Comparison of ENCODE assay signal across 20 cellular contexts in the genomic region with DNA sequence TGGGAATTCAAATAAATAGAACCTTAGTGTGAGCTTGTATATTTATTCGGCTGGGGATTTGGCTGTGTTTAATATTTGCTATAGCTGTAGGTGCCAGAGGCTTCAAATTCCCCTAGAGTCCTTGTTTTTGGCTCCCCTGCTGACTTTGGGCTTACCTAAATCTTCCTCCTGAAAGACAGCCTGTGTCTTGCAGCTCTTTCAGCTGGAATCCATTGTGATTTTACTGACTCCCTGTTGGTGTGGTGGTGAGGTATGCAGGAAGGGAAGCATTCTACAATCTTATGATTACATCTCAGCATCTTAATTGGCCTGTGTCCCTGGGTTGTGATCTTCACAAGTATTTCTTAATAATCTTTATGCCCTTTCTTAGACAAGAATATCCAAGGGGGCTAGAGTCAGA. TPM values are rescaled to one million over a fixed set of nuclear protein-coding genes. Genes with fewer than 3 reads are reported as not detected.
A peak's percentile ranks its signal among the peaks of the same experiment; 100 is the strongest.
DNase-seq lines count a peak whose midpoint lies in the region; ATAC-seq and TF ChIP-seq lines count a peak whose summit lies in the region.
"Had no signal": no experiment of that assay in that cellular context is flagged by ENCODE, and none has a peak within 500 bp of the region (broad histone marks: within the 10 kb centered on the region; RNA-seq: fewer than 3 reads in every experiment).

No MANE protein-coding gene starts in this region.

- H3K27me3 ChIP-seq in GM23338 (ENCODE audit: insufficient read depth) (no peaks in the 10 kb centered on the region), HUES64 (ENCODE audit: insufficient read depth, low read length) (no peaks in the 10 kb centered on the region), endodermal cell (ENCODE audit: control insufficient read depth, insufficient read depth, low read length, poor library complexity, severe bottlenecking) (no peaks in the 10 kb centered on the region), mesendoderm (ENCODE audit: insufficient read depth, low read length, poor library complexity) (no peaks in the 10 kb centered on the region)

- no peak overlapping the region for H3K9ac ChIP-seq in HUES64 (ENCODE audit: low read depth, low read length)
- no peak overlapping the region for H3K9ac ChIP-seq in endodermal cell (ENCODE audit: extremely low read depth, low read length, poor library complexity, severe bottlenecking)
- H3K9ac ChIP-seq in mesendoderm (ENCODE audit: low read length): no peak overlapping the region

- peaks cover 13% of the 10 kb centered on the region for H3K9me3 Mint-ChIP-seq in GM23338
- peaks cover 10% of the 10 kb centered on the region for H3K9me3 Mint-ChIP-seq in endodermal cell

- 0 out of 2 replicates have a peak, but pooled peaks cover 2% of the 10 kb centered on the region for H3K9me2 ChIP-seq in GM23338 (ENCODE audit: insufficient read depth)

- H3K79me2 ChIP-seq in GM23338 (replicated peaks; ENCODE audit: insufficient read depth) (no peaks in the 10 kb centered on the region), mesendoderm (ENCODE audit: control insufficient read depth, insufficient read depth, low read length) (no peaks in the 10 kb centered on the region)

- H3K4me2 ChIP-seq in GM23338: no peak overlapping the region
- H3K4me2 ChIP-seq in mesendoderm (ENCODE audit: low read length): no peak overlapping the region
- H3K4me2 ChIP-seq: A549 had no signal

- no peaks in the 10 kb centered on the region for H4K20me1 ChIP-seq in GM23338 (replicated peaks; ENCODE audit: insufficient read depth)

- no peaks in the 10 kb centered on the region for H3K79me1 ChIP-seq in mesendoderm (ENCODE audit: low read length)

- no peak overlapping the region for H2BK15ac ChIP-seq in mesendoderm (replicated peaks; ENCODE audit: low read depth)

- no peaks in the 10 kb centered on the region for H3K36me3 ChIP-seq in GM23338 (ENCODE audit: insufficient read depth)
- no peaks in the 10 kb centered on the region for H3K36me3 ChIP-seq in HUES64 (ENCODE audit: insufficient read depth, low read length)
- H3K36me3 ChIP-seq in endodermal cell (ENCODE audit: control insufficient read depth, insufficient read depth, low read length): no peaks in the 10 kb centered on the region
- no peaks in the 10 kb centered on the region for H3K36me3 ChIP-seq in mesendoderm (ENCODE audit: control insufficient read depth, insufficient read depth, low read length)

- H3K4me1 ChIP-seq in GM23338 (ENCODE audit: insufficient read depth) (no peaks in the 10 kb centered on the region), HUES64 (ENCODE audit: insufficient read depth, low read length) (peaks cover 21% of the 10 kb centered on the region), endodermal cell (ENCODE audit: control insufficient read depth, insufficient read depth, low read length) (peaks cover 10% of the 10 kb centered on the region), mesendoderm (ENCODE audit: control insufficient read depth, low read depth, low read length) (no peaks in the 10 kb centered on the region)
- H3K4me1 ChIP-seq: A549 had no signal

- DNase-seq in GM23338 (ENCODE audit: low spot score) (peak; percentile 28), endodermal cell (peak; percentile 70), mesendoderm (peak; percentile 42), NOMO-1 treated with DMSO at 0.1 percent for 48 hours (lab: John Stamatoyannopoulos, UW; ENCODE audit: unreplicated experiment) (no peak)
- DNase-seq in stimulated activated CD8-positive, alpha-beta memory T cell treated with anti-CD3 and anti-CD28 coated beads, Interleukin-4, amount 100 ng/mL, for 48 hours: no peak
- DNase-seq: AML-193; CD4-positive, alpha-beta memory T cell; DMS79 treated with DMSO at 0.1 percent for 48 hours; GF-D8; IMR-90 had no signal

- H2AK5ac ChIP-seq in mesendoderm (ENCODE audit: low read length): no peak overlapping the region

- H3K4me1 Mint-ChIP-seq in GM23338 (peaks cover 15% of the 10 kb centered on the region), endodermal cell (peaks cover 49% of the 10 kb centered on the region)
- H3K4me1 Mint-ChIP-seq: CD14-positive monocyte had no signal

- H3K27me3 Mint-ChIP-seq in GM23338 (ENCODE audit: insufficient read depth, low read depth, poor library complexity) (peaks cover 5% of the 10 kb centered on the region), endodermal cell (ENCODE audit: insufficient read depth) (peaks cover 4% of the 10 kb centered on the region)

- no peak overlapping the region for H2BK5ac ChIP-seq in mesendoderm (ENCODE audit: low read length)

- H4K8ac ChIP-seq in mesendoderm (ENCODE audit: low read depth, low read length): no peak overlapping the region

- H2AFZ ChIP-seq in GM23338: no peak overlapping the region

- no peak overlapping the region for H3K18ac ChIP-seq in mesendoderm (ENCODE audit: low read length)

- H3K36me3 Mint-ChIP-seq in GM23338 (ENCODE audit: low read depth): peaks cover 13% of the 10 kb centered on the region
- H3K36me3 Mint-ChIP-seq in endodermal cell (ENCODE audit: low read depth): no peaks in the 10 kb centered on the region
- H3K36me3 Mint-ChIP-seq: CD14-positive monocyte; CD4-positive, alpha-beta memory T cell had no signal

- no peak overlapping the region for H4K5ac ChIP-seq in mesendoderm (ENCODE audit: low read length)

- H3K27ac Mint-ChIP-seq in GM23338: peak overlapping the region; percentile 24
- H3K27ac Mint-ChIP-seq in endodermal cell: peak overlapping the region; percentile 80
- H3K27ac Mint-ChIP-seq: CD14-positive monocyte; CD4-positive, alpha-beta memory T cell had no signal

- WGBS in HUES64: 58% methylated on average over 1 of the region's 1 CpG
- 35 to 67% methylated on average over 1 of the region's 1 CpG for WGBS in endodermal cell (ENCODE audit: insufficient coverage in 1 of 2, insufficient read length in 1 of 2), 2 experiments
- no CpG with 5 or more reads among the region's 1 CpG for WGBS in mesendoderm (ENCODE audit: extremely low coverage, insufficient coverage, low lambda C conversion rate)

- H3K9me3 ChIP-seq in HUES64 (ENCODE audit: insufficient read depth, low read depth, low read length) (no peaks in the 10 kb centered on the region), endodermal cell (ENCODE audit: control insufficient read depth, low read length) (peaks cover 15% of the 10 kb centered on the region)
- H3K9me3 ChIP-seq: A549 had no signal

- ATAC-seq in GM23338 (peak; percentile 97), HG03139 (IDR thresholded peaks at IDR 0.05; ENCODE audit: unreplicated experiment) (no peak)
- ATAC-seq: A549, HCT116, K562 had no signal

- H3K4ac ChIP-seq in mesendoderm (ENCODE audit: low read depth, low read length): no peak overlapping the region

- H3F3A ChIP-seq in GM23338 (replicated peaks; ENCODE audit: low read depth): no peaks in the 10 kb centered on the region

- no peak overlapping the region for H2BK120ac ChIP-seq in mesendoderm (ENCODE audit: low read depth, low read length)

- H3K27ac ChIP-seq in GM23338 (ENCODE audit: low read depth) (no peak overlapping the region), HUES64 (ENCODE audit: low read depth, low read length) (peak overlapping the region; percentile 75; the same call in 1 of the 2 replicates), endodermal cell (ENCODE audit: low read depth, low read length) (no peak overlapping the region), mesendoderm (ENCODE audit: low read depth, low read length) (no peak overlapping the region)
- H3K27ac ChIP-seq: 22Rv1, A549 had no signal

- TF ChIP-seq CTCF in GM23338 (conservative IDR thresholded peaks at IDR 0.05; ENCODE audit: low read depth in 2 of 2) (no peak), endodermal cell (conservative IDR thresholded peaks at IDR 0.05) (no peak)

- H3K23ac ChIP-seq in mesendoderm (ENCODE audit: low read length): no peak overlapping the region

- H3K4me3 Mint-ChIP-seq in GM23338 (no peak overlapping the region), endodermal cell (no peak overlapping the region)
- H3K4me3 Mint-ChIP-seq: CD14-positive monocyte; CD4-positive, alpha-beta memory T cell had no signal

- H3K4me3 ChIP-seq in GM23338 (no peak overlapping the region), HUES64 (ENCODE audit: low read length) (no peak overlapping the region), endodermal cell (ENCODE audit: low read length) (no peak overlapping the region), mesendoderm (ENCODE audit: low read length) (no peak overlapping the region)
- H3K4me3 ChIP-seq: A549, K562 had no signal

- no peak overlapping the region for H3K56ac ChIP-seq in mesendoderm (ENCODE audit: low read length)

RNA-seq across cellular contexts. Expression of gene FOXI2, which starts 25.9 kb away (rescaled TPM):
- total RNA-seq in GM23338 (2014; rRNA removed; shearing (Covaris generic)): 1.1 and 1.3 TPM in 2 replicates
- 0.74 and 1.1 TPM in 2 replicates for polyA plus RNA-seq in GM23338 (2016; fragmentation: Nextera tagmentation; extraction: Ambion mirVana)
- polyA plus RNA-seq in HUES64 (2013, experiment 1 of 2): 0.50 TPM
- polyA plus RNA-seq in HUES64 (2013, experiment 2 of 2): 0.38 TPM
- 10 to 100 TPM in 1 of 2 donors, 1 to 10 TPM in 1; 1.0 to 14.8 TPM for total RNA-seq in endodermal cell
- polyA plus RNA-seq in endodermal cell (2013, experiment 1 of 2): 1.3 TPM
- 1.3 TPM for polyA plus RNA-seq in endodermal cell (2013, experiment 2 of 2)
- polyA plus RNA-seq in mesendoderm (2013, experiment 1 of 2): 0.17 TPM
- polyA plus RNA-seq in mesendoderm (2013, experiment 2 of 2): 0.14 TPM
- total RNA-seq: CD4-positive, alpha-beta memory T cell; H4; HT-29; IMR-90; K562 had no signal
- polyA plus RNA-seq: A549; BJ; CD14-positive monocyte; CD4-positive, alpha-beta memory T cell; IMR-90; K562 had no signal

Comparison
In these comparisons a context has a peak if more than half of its experiments do, and no peak if none do; other contexts are left out.
1. DNase-seq: peak in GM23338 (single experiment), endodermal cell (single experiment) and mesendoderm (single experiment); none in NOMO-1 treated with DMSO at 0.1 percent for 48 hours (single experiment) and stimulated activated CD8-positive, alpha-beta memory T cell treated with anti-CD3 and anti-CD28 coated beads, Interleukin-4, amount 100 ng/mL, for 48 hours (single experiment).